Comparison of ENCODE assay signal across 9 cellular contexts in the genomic region with DNA sequence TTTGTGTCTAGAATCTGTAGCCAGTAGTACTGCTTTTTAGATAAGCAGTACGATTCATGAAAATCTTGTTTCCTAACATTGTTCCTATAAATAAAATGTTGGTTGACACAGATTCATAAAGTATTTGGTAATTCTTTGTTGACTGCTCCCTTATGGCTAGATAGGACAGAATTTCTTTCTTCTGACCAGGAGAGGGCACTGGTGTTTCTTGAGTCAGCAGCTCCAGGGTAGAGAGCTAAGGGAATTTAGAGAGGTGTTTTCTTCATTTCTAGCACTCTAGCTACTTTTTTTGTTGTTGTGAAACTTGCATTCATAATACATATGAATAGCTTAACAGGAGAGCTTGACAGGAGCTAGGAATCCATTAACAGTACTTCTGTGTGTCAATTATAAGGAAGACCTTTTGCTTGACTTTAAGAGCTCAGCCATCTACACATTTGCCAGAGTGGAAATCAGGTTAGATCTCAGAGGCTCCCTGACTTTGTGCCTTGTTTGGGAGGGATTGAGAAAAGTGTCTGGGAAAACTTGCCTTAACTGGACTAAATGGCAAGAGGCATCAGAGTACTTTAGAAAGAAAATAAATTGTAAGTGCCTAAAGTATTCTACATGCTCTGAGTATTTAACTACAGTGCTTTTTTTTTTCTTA.
DNase-seq lines count a peak whose midpoint lies in the region; ATAC-seq and TF ChIP-seq lines count a peak whose summit lies in the region.
"Had no signal": no experiment of that assay in that cellular context is flagged by ENCODE, and none has a peak within 500 bp of the region (broad histone marks: within the 10 kb centered on the region; RNA-seq: fewer than 3 reads in every experiment).

No MANE protein-coding gene starts in this region.

- WGBS in mesenchymal stem cell: no CpG with 5 or more reads among the region's 1 CpG

- DNase-seq in COLO829 (ENCODE audit: low spot score) (peak; percentile 16), NCI-H1105 treated with DMSO at 0.1 percent for 48 hours (lab: John Stamatoyannopoulos, UW) (peak; percentile 34), foreskin fibroblast (no peak), mesenchymal stem cell (no peak), T1000 (lab: John Stamatoyannopoulos, UW) (no peak)
- peak in 1 of 3 experiments; percentile 1 for DNase-seq in effector memory CD8-positive, alpha-beta T cell

- no peak overlapping the region for H2AFZ ChIP-seq in mesenchymal stem cell (ENCODE audit: low read depth, low read length)

- H3K4ac ChIP-seq in mesenchymal stem cell (ENCODE audit: low read depth in 1 of 2, low read length in 2 of 2): no peak overlapping the region

- H3K27ac ChIP-seq in mesenchymal stem cell (ENCODE audit: low read length, poor library complexity, severe bottlenecking): no peak overlapping the region

- H3K4me3 ChIP-seq in foreskin fibroblast (ENCODE audit: low read depth in 1 of 2, low read length in 2 of 2) (no peak overlapping the region), mesenchymal stem cell (ENCODE audit: insufficient read depth in 1 of 2, low read depth in 1 of 2, low read length in 2 of 2) (no peak overlapping the region)

- ATAC-seq in GM19372 (IDR thresholded peaks at IDR 0.05; ENCODE audit: low read depth, unreplicated experiment) (peak; percentile 51), HG02588 (IDR thresholded peaks at IDR 0.05; ENCODE audit: unreplicated experiment) (no peak)
- peak; percentile 45 for ATAC-seq in effector memory CD8-positive, alpha-beta T cell (replicated peaks)
- ATAC-seq: activated T-cell treated with anti-CD3 and anti-CD28 coated beads, Interleukin-2, amount 50 U/mL, for 72 hours had no signal

- no peaks in the 10 kb centered on the region for H3K36me3 ChIP-seq in mesenchymal stem cell (ENCODE audit: control insufficient read depth in 1 of 2, insufficient read depth in 2 of 2, low read depth in 1 of 2, low read length in 2 of 2)

- no peak overlapping the region for H3K23ac ChIP-seq in mesenchymal stem cell (ENCODE audit: low read length in 2 of 2)

- TF ChIP-seq CTCF in foreskin fibroblast (IDR thresholded peaks at IDR 0.05; ENCODE audit: low read depth, low read length): no peak

- H2AK5ac ChIP-seq in mesenchymal stem cell (ENCODE audit: low read length, severe bottlenecking): no peak overlapping the region

- H3K9ac ChIP-seq in mesenchymal stem cell (ENCODE audit: low read length): no peak overlapping the region

- H3K27ac Mint-ChIP-seq in effector memory CD8-positive, alpha-beta T cell: no peak overlapping the region
- H3K27ac Mint-ChIP-seq: activated T-cell treated with anti-CD3 and anti-CD28 coated beads, Interleukin-2, amount 50 U/mL, for 72 hours had no signal

- H3K27me3 Mint-ChIP-seq in effector memory CD8-positive, alpha-beta T cell: no peaks in the 10 kb centered on the region

- no peak overlapping the region for H2BK15ac ChIP-seq in mesenchymal stem cell (ENCODE audit: low read depth, poor library complexity, severe bottlenecking)

- H3K79me1 ChIP-seq in mesenchymal stem cell (replicated peaks; ENCODE audit: low read length, poor library complexity, severe bottlenecking): no peaks in the 10 kb centered on the region

- H3K27me3 ChIP-seq in mesenchymal stem cell (ENCODE audit: control insufficient read depth in 1 of 2, insufficient read depth in 1 of 2, low read length in 2 of 2): no peaks in the 10 kb centered on the region

- H4K91ac ChIP-seq in mesenchymal stem cell (ENCODE audit: low read length): no peak overlapping the region

- no peak overlapping the region for H2BK120ac ChIP-seq in mesenchymal stem cell (ENCODE audit: low read depth, low read length)

- H3K4me1 Mint-ChIP-seq in effector memory CD8-positive, alpha-beta T cell (ENCODE audit: low read depth in 2 of 2): no peaks in the 10 kb centered on the region

- H3K4me1 ChIP-seq in mesenchymal stem cell (ENCODE audit: control insufficient read depth, insufficient read depth, low read depth, low read length): no peaks in the 10 kb centered on the region

- H3K4me3 Mint-ChIP-seq in effector memory CD8-positive, alpha-beta T cell: no peak overlapping the region
- H3K4me3 Mint-ChIP-seq: activated T-cell treated with anti-CD3 and anti-CD28 coated beads, Interleukin-2, amount 50 U/mL, for 72 hours had no signal

- no peak overlapping the region for H3K4me2 ChIP-seq in mesenchymal stem cell (ENCODE audit: low read length, poor library complexity, severe bottlenecking)

- H2BK12ac ChIP-seq in mesenchymal stem cell (ENCODE audit: low read length in 2 of 2): no peak overlapping the region

- no peaks in the 10 kb centered on the region for H3K9me3 ChIP-seq in mesenchymal stem cell (ENCODE audit: control insufficient read depth, low read length)

- no peak overlapping the region for H3K18ac ChIP-seq in mesenchymal stem cell (ENCODE audit: low read depth in 1 of 2, low read length in 2 of 2)

- no peak overlapping the region for H3K14ac ChIP-seq in mesenchymal stem cell (ENCODE audit: low read length in 2 of 2)

- H2BK5ac ChIP-seq in mesenchymal stem cell (ENCODE audit: low read depth, low read length, poor library complexity, severe bottlenecking): no peak overlapping the region

- no peak overlapping the region for H4K8ac ChIP-seq in mesenchymal stem cell (ENCODE audit: low read length)

- no peaks in the 10 kb centered on the region for H3K9me3 Mint-ChIP-seq in effector memory CD8-positive, alpha-beta T cell
- H3K9me3 Mint-ChIP-seq: activated T-cell treated with anti-CD3 and anti-CD28 coated beads, Interleukin-2, amount 50 U/mL, for 72 hours had no signal

- H3K36me3 Mint-ChIP-seq in effector memory CD8-positive, alpha-beta T cell (ENCODE audit: insufficient read depth): no peaks in the 10 kb centered on the region

Comparison
In these comparisons a context has a peak if more than half of its experiments do, and no peak if none do; other contexts are left out.
1. DNase-seq: peak in COLO829 (single experiment) and NCI-H1105 treated with DMSO at 0.1 percent for 48 hours (single experiment); none in foreskin fibroblast (0 of 2), mesenchymal stem cell (single experiment) and T1000 (single experiment).